In genomic region chr11:44592125-44592643, GRCh38 we compare ENCODE assay signal across 9 cellular contexts. TPM values are rescaled to one million over a fixed set of nuclear protein-coding genes. Genes with fewer than 3 reads are reported as not detected.
DNase-seq lines count a peak whose midpoint lies in the region; ATAC-seq and TF ChIP-seq lines count a peak whose summit lies in the region.
"Had no signal": no experiment of that assay in that cellular context is flagged by ENCODE, and none has a peak within 500 bp of the region (broad histone marks: within the 10 kb centered on the region; RNA-seq: fewer than 3 reads in every experiment).

No MANE protein-coding gene starts in this region.

- H3K4me3 Mint-ChIP-seq in T-helper 2 cell treated with Interferon-gamma antibody and Interleukin-4, amounts not matched to agents 5 μg/mL and 100 μg/mL, for 36 hours: no peak overlapping the region
- no peak overlapping the region for H3K4me3 Mint-ChIP-seq in activated naive CD8-positive, alpha-beta T cell treated with anti-CD3 and anti-CD28 coated beads for 36 hours

- no peak overlapping the region for H2AFZ ChIP-seq in Karpas-422 (ENCODE audit: low read length)

- H3K27ac Mint-ChIP-seq in T-helper 2 cell treated with Interferon-gamma antibody and Interleukin-4, amounts not matched to agents 5 μg/mL and 100 μg/mL, for 36 hours: peak overlapping the region; percentile 45
- H3K27ac Mint-ChIP-seq in activated naive CD8-positive, alpha-beta T cell treated with anti-CD3 and anti-CD28 coated beads for 36 hours: peak overlapping the region; percentile 10

- no peaks in the 10 kb centered on the region for H3K9me3 ChIP-seq in lower lobe of right lung
- no peaks in the 10 kb centered on the region for H3K9me3 ChIP-seq in Karpas-422 (ENCODE audit: low read length)

- H3K4me2 ChIP-seq in Karpas-422 (ENCODE audit: low read depth, low read length, poor library complexity, severe bottlenecking): no peak overlapping the region

- H3K27ac ChIP-seq in lower lobe of right lung (peak overlapping the region; percentile 65), substantia nigra (ENCODE audit: low read depth, low read length, poor library complexity, severe bottlenecking) (peak overlapping the region; percentile 75), Karpas-422 (ENCODE audit: low read length) (no peak overlapping the region)

- no peaks in the 10 kb centered on the region for H3K9me2 ChIP-seq in Karpas-422 (replicated peaks; ENCODE audit: insufficient read depth, low read length)

- H4K20me1 ChIP-seq in Karpas-422 (ENCODE audit: insufficient read depth, low read depth, low read length): no peaks in the 10 kb centered on the region

- no peak overlapping the region for H3K4me3 ChIP-seq in lower lobe of right lung
- H3K4me3 ChIP-seq in Karpas-422 (ENCODE audit: low read length): no peak overlapping the region

- H3K36me3 Mint-ChIP-seq in T-helper 2 cell treated with Interferon-gamma antibody and Interleukin-4, amounts not matched to agents 5 μg/mL and 100 μg/mL, for 36 hours (ENCODE audit: low read depth): peaks cover 62% of the 10 kb centered on the region
- H3K36me3 Mint-ChIP-seq in activated naive CD8-positive, alpha-beta T cell treated with anti-CD3 and anti-CD28 coated beads for 36 hours: peaks cover 64% of the 10 kb centered on the region

- no peaks in the 10 kb centered on the region for H3K9me3 Mint-ChIP-seq in T-helper 2 cell treated with Interferon-gamma antibody and Interleukin-4, amounts not matched to agents 5 μg/mL and 100 μg/mL, for 36 hours
- no peaks in the 10 kb centered on the region for H3K9me3 Mint-ChIP-seq in activated naive CD8-positive, alpha-beta T cell treated with anti-CD3 and anti-CD28 coated beads for 36 hours

- no peak for TF ChIP-seq CTCF in lower lobe of right lung (IDR thresholded peaks at IDR 0.05)

- intact Hi-C loops in lower lobe of right lung (cut with DNase I): no loop called here

- H3K9ac ChIP-seq in Karpas-422 (ENCODE audit: low read length): no peak overlapping the region

- H3K4me1 ChIP-seq in lower lobe of right lung (peaks cover 50% of the 10 kb centered on the region), Karpas-422 (ENCODE audit: low read length) (peaks cover 35% of the 10 kb centered on the region)

- peaks cover 50% of the 10 kb centered on the region for H3K4me1 Mint-ChIP-seq in T-helper 2 cell treated with Interferon-gamma antibody and Interleukin-4, amounts not matched to agents 5 μg/mL and 100 μg/mL, for 36 hours (ENCODE audit: low read depth)
- H3K4me1 Mint-ChIP-seq in activated naive CD8-positive, alpha-beta T cell treated with anti-CD3 and anti-CD28 coated beads for 36 hours: peaks cover 50% of the 10 kb centered on the region

- H3K79me2 ChIP-seq in Karpas-422 (ENCODE audit: low read length): no peaks in the 10 kb centered on the region

- H3K36me3 ChIP-seq in lower lobe of right lung (peaks cover 24% of the 10 kb centered on the region), Karpas-422 (ENCODE audit: insufficient read depth, low read length) (no peaks in the 10 kb centered on the region)

- no peaks in the 10 kb centered on the region for H3K27me3 ChIP-seq in lower lobe of right lung (ENCODE audit: low read depth)
- H3K27me3 ChIP-seq in Karpas-422 (ENCODE audit: low read length): no peaks in the 10 kb centered on the region

- H3K27me3 Mint-ChIP-seq in T-helper 2 cell treated with Interferon-gamma antibody and Interleukin-4, amounts not matched to agents 5 μg/mL and 100 μg/mL, for 36 hours (ENCODE audit: low read depth): no peaks in the 10 kb centered on the region
- H3K27me3 Mint-ChIP-seq in activated naive CD8-positive, alpha-beta T cell treated with anti-CD3 and anti-CD28 coated beads for 36 hours: no peaks in the 10 kb centered on the region

- peak; percentile 63 to 65 for ATAC-seq in lower lobe of right lung

- no peak for DNase-seq in T-helper 2 cell treated with Interferon-gamma antibody and Interleukin-4, amounts not matched to agents 5 μg/mL and 100 μg/mL, for 36 hours (ENCODE audit: low spot score)
- DNase-seq in T-helper 2 cell (no peak), lower lobe of right lung (no peak), substantia nigra (lab: John Stamatoyannopoulos, UW) (peak in 4 of 49 donors; percentile 27 to 65 (median 42)), Ammon's horn (ENCODE audit: low spot score) (no peak), Karpas-422 (no peak), NCI-H524 (lab: John Stamatoyannopoulos, UW) (no peak)
- no peak for DNase-seq in activated naive CD8-positive, alpha-beta T cell treated with anti-CD3 and anti-CD28 coated beads for 36 hours
- DNase-seq: GOT3 had no signal

RNA-seq across cellular contexts. Expression of gene CD82, which starts 26.7 kb away (rescaled TPM):
- total RNA-seq in activated naive CD8-positive, alpha-beta T cell treated with anti-CD3 and anti-CD28 coated beads for 36 hours: 100 to 1,000 TPM; 339 to 343 TPM
- total RNA-seq in lower lobe of right lung: 129 TPM
- 22.2 and 39.5 TPM in 2 replicates for total RNA-seq in Karpas-422 (2014; rRNA removed; shearing (Covaris generic); ENCODE audit: low replicate concordance)
